16 cellular contexts compared by ENCODE assay signal in genomic region chr4:100302061-100303026, GRCh38.
DNase-seq lines count a peak whose midpoint lies in the region; TF ChIP-seq lines count a peak whose summit lies in the region.
"Had no signal": no experiment of that assay in that cellular context is flagged by ENCODE, and none has a peak within 500 bp of the region (broad histone marks: within the 10 kb centered on the region; RNA-seq: fewer than 3 reads in every experiment).

No MANE protein-coding gene starts in this region.

- no peak overlapping the region for H3K4me3 ChIP-seq in fibroblast of the aortic adventitia (ENCODE audit: low read depth, low read length)
- peak overlapping the region in 1 of 3 donors; percentile 22 for H3K4me3 ChIP-seq in skeletal muscle tissue (ENCODE audit: low read length in 3 of 3)
- no peak overlapping the region for H3K4me3 ChIP-seq in transverse colon
- H3K4me3 ChIP-seq: PC-9, SJCRH30 had no signal

- peak; percentile 24 for DNase-seq in NCI-H226
- DNase-seq in astrocyte of the hippocampus (ENCODE audit: low read depth, low spot score): peak; percentile 68
- DNase-seq in fibroblast of the aortic adventitia (ENCODE audit: low read depth): peak; percentile 93
- no peak for DNase-seq in transverse colon
- DNase-seq in NCI-H1694 treated with DMSO at 0.1 percent for 48 hours (lab: John Stamatoyannopoulos, UW): no peak
- DNase-seq in SHP77 treated with DMSO at 0.1 percent for 48 hours (lab: John Stamatoyannopoulos, UW): no peak
- DNase-seq: C1 segment of cervical spinal cord, H7, HFFc6, NCI-H187 treated with DMSO at 0.1 percent for 48 hours, NCI-H2227 treated with DMSO at 0.1 percent for 48 hours, NCI-H524 treated with DMSO at 0.1 percent for 48 hours, PC-9, SJCRH30 had no signal

- in situ Hi-C loops in transverse colon (cut with MboI; ENCODE audit: low pct_ligation_motif_present in 1 of 4, low pct_unique_long_range_greater_than_20kb in 1 of 4, low sequenced_read_pairs in 3 of 4): no loop called here

- no peak for TF ChIP-seq POLR2A in transverse colon (IDR thresholded peaks at IDR 0.05)

- TF ChIP-seq EP300 in transverse colon (IDR thresholded peaks at IDR 0.05; ENCODE audit: low read depth): no peak

- H3K27ac ChIP-seq in skeletal muscle tissue (ENCODE audit: low read depth, low read length) (peak overlapping the region; percentile 68), transverse colon (no peak overlapping the region)
- H3K27ac ChIP-seq: PC-9, RWPE1, SJCRH30 had no signal

- H3K27me3 ChIP-seq in skeletal muscle tissue (ENCODE audit: control insufficient read depth in 3 of 3, insufficient read depth in 3 of 3, low read length in 3 of 3) (no peaks in the 10 kb centered on the region), transverse colon (no peaks in the 10 kb centered on the region)
- H3K27me3 ChIP-seq: SJCRH30 had no signal

- H3K9ac ChIP-seq in skeletal muscle tissue (ENCODE audit: low read depth in 1 of 3, low read length in 3 of 3): peak overlapping the region in 1 of 3 donors; percentile 40

- intact Hi-C loops in transverse colon (cut with DNase I; ENCODE audit: low total_unique reads): no loop called here

- H3K36me3 ChIP-seq in skeletal muscle tissue (ENCODE audit: control insufficient read depth in 3 of 3, insufficient read depth in 3 of 3, low read length in 3 of 3) (no peaks in the 10 kb centered on the region), transverse colon (no peaks in the 10 kb centered on the region)
- H3K36me3 ChIP-seq: SJCRH30 had no signal

- H3K9me3 ChIP-seq in skeletal muscle tissue (ENCODE audit: control insufficient read depth in 3 of 3, low read length in 3 of 3): no peaks in the 10 kb centered on the region
- no peaks in the 10 kb centered on the region for H3K9me3 ChIP-seq in transverse colon
- H3K9me3 ChIP-seq: SJCRH30 had no signal

- 85 to 95% methylated on average over 5 to 9 of the region's 9 CpGs for WGBS in transverse colon (ENCODE audit: low coverage in 1 of 2), 2 donors

- no peak for TF ChIP-seq CTCF in fibroblast of the aortic adventitia (IDR thresholded peaks at IDR 0.05; ENCODE audit: insufficient read depth, low read length)
- no peak for TF ChIP-seq CTCF in transverse colon (IDR thresholded peaks at IDR 0.05)

- H3K4me1 ChIP-seq in skeletal muscle tissue (ENCODE audit: control insufficient read depth in 3 of 3, insufficient read depth in 3 of 3, low read length in 3 of 3): peaks cover 6 to 52% (median 31%) of the 10 kb centered on the region in 3 donors
- no peaks in the 10 kb centered on the region for H3K4me1 ChIP-seq in transverse colon

Comparison
In these comparisons a context has a peak if more than half of its experiments do, and no peak if none do; other contexts are left out.
1. DNase-seq: peak in NCI-H226 (single experiment), astrocyte of the hippocampus (single experiment) and fibroblast of the aortic adventitia (single experiment); none in transverse colon (single experiment), NCI-H1694 treated with DMSO at 0.1 percent for 48 hours (single experiment) and SHP77 treated with DMSO at 0.1 percent for 48 hours (single experiment).